22 cellular contexts compared by ENCODE assay signal in genomic region chr3:43902415-43902814, GRCh38.
"Had no signal": no experiment of that assay in that cellular context is flagged by ENCODE, and none has a peak within 500 bp of the region (broad histone marks: within the 10 kb centered on the region; RNA-seq: fewer than 3 reads in every experiment).

No MANE protein-coding gene starts in this region.

- H3K4me3 ChIP-seq: coronary artery, esophagus squamous epithelium, lung, ovary, psoas muscle, sigmoid colon, stomach, thyroid gland had no signal

- H3K27ac Mint-ChIP-seq: effector memory CD8-positive, alpha-beta T cell; memory B cell; natural killer cell; stimulated activated effector memory CD8-positive, alpha-beta T cell treated with anti-CD3 and anti-CD28 coated beads, Interleukin-12 subunit alpha, Interleukin-12 subunit beta, amount 100 ng/mL, for 72 hours had no signal

- H3K4me1 ChIP-seq: esophagus squamous epithelium, psoas muscle, sigmoid colon, stomach, thyroid gland had no signal

- H3K27me3 ChIP-seq: ovary, thyroid gland had no signal

- DNase-seq: effector memory CD8-positive, alpha-beta T cell; erythroblast; esophagus squamous epithelium; head of caudate nucleus; natural killer cell; occipital lobe; ovary; posterior cingulate gyrus; psoas muscle; right cardiac atrium; sigmoid colon; stimulated activated CD4-positive, alpha-beta T cell treated with anti-CD3 and anti-CD28 coated beads, Interleukin-2, amount 100 ng/mL, for 24 hours; stimulated activated CD4-positive, alpha-beta T cell treated with anti-CD3 and anti-CD28 coated beads, Interleukin-4, amount 100 ng/mL, for 24 hours; stimulated activated naive CD4-positive, alpha-beta T cell treated with Interleukin-2 at 50 U/mL for 16 hours; stomach; thyroid gland; trophoblast cell had no signal

- H3K4me1 Mint-ChIP-seq: natural killer cell; stimulated activated effector memory CD8-positive, alpha-beta T cell treated with anti-CD3 and anti-CD28 coated beads, Interleukin-12 subunit alpha, Interleukin-12 subunit beta, amount 100 ng/mL, for 72 hours had no signal

- H3K36me3 Mint-ChIP-seq: natural killer cell; stimulated activated effector memory CD8-positive, alpha-beta T cell treated with anti-CD3 and anti-CD28 coated beads, Interleukin-12 subunit alpha, Interleukin-12 subunit beta, amount 100 ng/mL, for 72 hours had no signal

- ATAC-seq: effector memory CD8-positive, alpha-beta T cell; left lobe of liver; natural killer cell; psoas muscle; right cardiac atrium; stimulated activated effector memory CD8-positive, alpha-beta T cell treated with anti-CD3 and anti-CD28 coated beads, Interleukin-12 subunit alpha, Interleukin-12 subunit beta, amount 100 ng/mL, for 72 hours had no signal

- H3K36me3 ChIP-seq: esophagus squamous epithelium, ovary, sigmoid colon, stomach, thyroid gland had no signal

- H3K27ac ChIP-seq: coronary artery, esophagus squamous epithelium, ovary, psoas muscle, sigmoid colon, stomach, thyroid gland had no signal

- H3K4me3 Mint-ChIP-seq: effector memory CD8-positive, alpha-beta T cell; memory B cell; natural killer cell; stimulated activated effector memory CD8-positive, alpha-beta T cell treated with anti-CD3 and anti-CD28 coated beads, Interleukin-12 subunit alpha, Interleukin-12 subunit beta, amount 100 ng/mL, for 72 hours had no signal

- H3K9me3 ChIP-seq: esophagus squamous epithelium, ovary, psoas muscle, thyroid gland had no signal
